Comparison of ENCODE assay signal across 8 cellular contexts in genomic region chr6:28488916-28489365, GRCh38. TPM values are rescaled to one million over a fixed set of nuclear protein-coding genes. Genes with fewer than 3 reads are reported as not detected.
DNase-seq lines count a peak whose midpoint lies in the region; ATAC-seq and TF ChIP-seq lines count a peak whose summit lies in the region.

No MANE protein-coding gene starts in this region.

- no peak overlapping the region for H3K27ac Mint-ChIP-seq in osteocyte (ENCODE audit: unreplicated experiment)

- TSS peak; percentile 80 for BruUV-seq in A673 (replicated peaks; lab: Mats Ljungman, UMichigan)

- H3K4me1 ChIP-seq in A673 (ENCODE audit: insufficient read depth, low read length, poor library complexity, severe bottlenecking) = no peaks in the 10 kb centered on the region

- DNase-seq in A673 (ENCODE audit: low spot score) = peak; percentile 89
- DNase-seq in RPMI7951 (ENCODE audit: low read depth) = peak; percentile 43
- peak in 3 of 10 donors; percentile 9 to 30 (median 25) for DNase-seq in dorsolateral prefrontal cortex
- no peak for DNase-seq in osteocyte (ENCODE audit: extremely low spot score, unreplicated experiment)
- DNase-seq in NCI-H1436 (lab: John Stamatoyannopoulos, UW) = no peak

- H3K36me3 Mint-ChIP-seq in osteocyte (ENCODE audit: unreplicated experiment) = no peaks in the 10 kb centered on the region

- no peaks in the 10 kb centered on the region for H3K36me3 ChIP-seq in A673 (ENCODE audit: insufficient read depth, low read length, poor library complexity, severe bottlenecking)

- peaks cover 16% of the 10 kb centered on the region for H3K4me1 Mint-ChIP-seq in osteocyte (ENCODE audit: unreplicated experiment)

- peak overlapping the region; percentile 77 for H3K4me3 Mint-ChIP-seq in osteocyte (ENCODE audit: unreplicated experiment)

- intact Hi-C loops in A673 (cut with micrococcal nuclease; ENCODE audit: unreplicated experiment) (loop anchor here (2.0 kb wide), 1 partner anchor 350 kb away; no protein-coding TSS in a partner anchor), dorsolateral prefrontal cortex (cut with DNase I) (no loop called here)

- no peaks in the 10 kb centered on the region for H3K9me3 Mint-ChIP-seq in osteocyte (ENCODE audit: unreplicated experiment)

- POLR2A ChIA-PET in A673 (lab: Charles Lee; ENCODE audit: low non-redundant PET) = interaction anchor here (0.6 kb wide), 1 partner anchor 262 kb away, joined by 4 read pairs; no protein-coding TSS in a partner anchor

- peaks cover 45% of the 10 kb centered on the region for H3K27me3 Mint-ChIP-seq in osteocyte (ENCODE audit: unreplicated experiment)

- H3K4me3 ChIP-seq in A673 (ENCODE audit: low read depth, low read length, poor library complexity, severe bottlenecking) (peak overlapping the region; percentile 62), dorsolateral prefrontal cortex (peak overlapping the region in 57 of 59 donors; percentile 9 to 68 (median 49))

- no peaks in the 10 kb centered on the region for H3K27me3 ChIP-seq in A673 (replicated peaks; ENCODE audit: insufficient read depth, low read depth, low read length, poor library complexity)
- peaks cover 0 to 73% (median 25%) of the 10 kb centered on the region in 45 donors for H3K27me3 ChIP-seq in dorsolateral prefrontal cortex

- CTCF ChIA-PET in A673 (lab: Charles Lee) = interaction anchor here (0.6 kb wide), 1 partner anchor 40 kb away, joined by 7 read pairs; no protein-coding TSS in a partner anchor

- TF ChIP-seq CTCF in A673 (conservative IDR thresholded peaks at IDR 0.05; ENCODE audit: low read depth, low read length) (no peak), dorsolateral prefrontal cortex (IDR thresholded peaks at IDR 0.05 in 54 of 56, conservative IDR thresholded peaks at IDR 0.05 in 2 of 56; ENCODE audit: low read depth in 1 of 56, partially characterized antibody in 56 of 56) (no peak), osteocyte (IDR thresholded peaks at IDR 0.05) (no peak)

- ATAC-seq in GM19455 (IDR thresholded peaks at IDR 0.05; ENCODE audit: unreplicated experiment) = peak; percentile 32
- no peak for ATAC-seq in GM21360 (IDR thresholded peaks at IDR 0.05; ENCODE audit: unreplicated experiment)
- ATAC-seq in HG02623 (IDR thresholded peaks at IDR 0.05; ENCODE audit: unreplicated experiment) = no peak

- H3K9me3 ChIP-seq in A673 (ENCODE audit: low read depth, low read length, poor library complexity, severe bottlenecking) = no peaks in the 10 kb centered on the region

- H3K27ac ChIP-seq in A673 (ENCODE audit: low read depth, low read length, poor library complexity, severe bottlenecking) (peak overlapping the region; percentile 79), dorsolateral prefrontal cortex (peak overlapping the region in 1 of 59 donors; percentile 42)

RNA-seq across cellular contexts. Expression of gene GPX6, which starts 26.7 kb away (rescaled TPM):
- not detected in 2 replicates for total RNA-seq in A673 (2021)
- total RNA-seq in RPMI7951 (2014; rRNA removed; shearing (Covaris generic)) = not detected in 2 replicates
- not detected for total RNA-seq in dorsolateral prefrontal cortex
- not detected in 2 replicates for total RNA-seq in osteocyte

RNA-seq across cellular contexts. Expression of gene GPX5, which starts 36.7 kb away (rescaled TPM):
- total RNA-seq in A673 (2021) (not detected in 2 replicates), dorsolateral prefrontal cortex (not detected), osteocyte (not detected in 2 replicates)
- total RNA-seq in RPMI7951 (2014; rRNA removed; shearing (Covaris generic)) = not detected in 2 replicates

RNA-seq across cellular contexts. Expression of gene ZSCAN23, which starts 45.6 kb away (rescaled TPM):
- 5.4 and 8.3 TPM in 2 replicates for total RNA-seq in A673 (2021)
- 4.0 and 8.4 TPM in 2 replicates for total RNA-seq in RPMI7951 (2014; rRNA removed; shearing (Covaris generic))
- 10 to 100 TPM in 13 of 120 experiments, 1 to 10 TPM in 107; 2.8 to 15.4 (median 6.4) TPM for total RNA-seq in dorsolateral prefrontal cortex
- 5.4 and 6.0 TPM in 2 replicates for total RNA-seq in osteocyte

Comparison
In these comparisons a context has a peak if more than half of its experiments do, and no peak if none do; other contexts are left out.
1. DNase-seq: peak in A673 (single experiment) and RPMI7951 (single experiment); none in osteocyte (single experiment) and NCI-H1436 (single experiment).